Comparison of ENCODE assay signal across 11 cellular contexts in genomic region chr2:83817511-83817910, GRCh38.
A peak's percentile ranks its signal among the peaks of the same experiment; 100 is the strongest.
DNase-seq lines count a peak whose midpoint lies in the region; ATAC-seq and TF ChIP-seq lines count a peak whose summit lies in the region.
"Had no signal": no experiment of that assay in that cellular context is flagged by ENCODE, and none has a peak within 500 bp of the region (broad histone marks: within the 10 kb centered on the region; RNA-seq: fewer than 3 reads in every experiment).

No MANE protein-coding gene starts in this region.

- CTCF ChIA-PET in A673 (lab: Charles Lee) (no interaction called here), Panc1 (lab: Charles Lee) (interaction anchor here (0.7 kb wide), 1 partner anchor 191 kb away, joined by 6 read pairs; no protein-coding TSS in a partner anchor)

- H3K27me3 ChIP-seq in A673 (replicated peaks; ENCODE audit: insufficient read depth, low read depth, low read length, poor library complexity) (no peaks in the 10 kb centered on the region), Panc1 (ENCODE audit: control insufficient read depth, insufficient read depth, low read length) (no peaks in the 10 kb centered on the region), right atrium auricular region (no peaks in the 10 kb centered on the region)

- no TSS peak for BruUV-seq in A673 (replicated peaks; lab: Mats Ljungman, UMichigan)
- no TSS peak for BruUV-seq in Panc1 (replicated peaks; lab: Mats Ljungman, UMichigan)

- H3K36me3 ChIP-seq in A673 (ENCODE audit: insufficient read depth, low read length, poor library complexity, severe bottlenecking): no peaks in the 10 kb centered on the region
- H3K36me3 ChIP-seq in Panc1 (ENCODE audit: control insufficient read depth, insufficient read depth, low read length): no peaks in the 10 kb centered on the region
- H3K36me3 ChIP-seq in right atrium auricular region: no peaks in the 10 kb centered on the region

- intact Hi-C loops in A673 (cut with micrococcal nuclease; ENCODE audit: unreplicated experiment) (no loop called here), Panc1 (cut with micrococcal nuclease; ENCODE audit: unreplicated experiment) (no loop called here)

- POLR2A ChIA-PET in A673 (lab: Charles Lee; ENCODE audit: low non-redundant PET): no interaction called here
- POLR2A ChIA-PET in Panc1 (lab: Charles Lee): no interaction called here

- H3K27ac ChIP-seq in A673 (ENCODE audit: low read depth, low read length, poor library complexity, severe bottlenecking) (no peak overlapping the region), Panc1 (ENCODE audit: low read length) (no peak overlapping the region), right atrium auricular region (no peak overlapping the region)

- H3K9me3 ChIP-seq in A673 (ENCODE audit: low read depth, low read length, poor library complexity, severe bottlenecking) (no peaks in the 10 kb centered on the region), Panc1 (ENCODE audit: control insufficient read depth, insufficient read depth, low read depth, low read length) (no peaks in the 10 kb centered on the region), right atrium auricular region (no peaks in the 10 kb centered on the region)

- DNase-seq in A673 (ENCODE audit: low spot score): no peak
- DNase-seq in Panc1 (ENCODE audit: low read depth, low spot score): no peak
- peak in 1 of 2 donors; percentile 2 for DNase-seq in foreskin fibroblast
- DNase-seq in NCI-H2171 treated with DMSO at 0.1 percent for 48 hours (lab: John Stamatoyannopoulos, UW): no peak
- DNase-seq in right atrium auricular region (ENCODE audit: low spot score): no peak
- no peak for DNase-seq in central memory CD4-positive, alpha-beta T cell
- DNase-seq: Right ventricle myocardium superior had no signal

- TF ChIP-seq CTCF in A673 (conservative IDR thresholded peaks at IDR 0.05; ENCODE audit: low read depth, low read length): 0 out of 2 replicates have a peak, but pooled peaks have one; percentile 27
- TF ChIP-seq CTCF in Panc1 (IDR thresholded peaks at IDR 0.05): peak; percentile 27; the same call in 1 of the 2 replicates
- TF ChIP-seq CTCF in foreskin fibroblast (IDR thresholded peaks at IDR 0.05; ENCODE audit: low read depth, low read length): peak; percentile 10
- no peak for TF ChIP-seq CTCF in right atrium auricular region (IDR thresholded peaks at IDR 0.05)

- in situ Hi-C loops in Panc1 (cut with HindIII; ENCODE audit: low pct_unique_long_range_greater_than_20kb, low sequenced_read_pairs): no loop called here

- ATAC-seq in GM18867 (IDR thresholded peaks at IDR 0.05; ENCODE audit: unreplicated experiment) (peak; percentile 69), Panc1 (no peak), GM21423 (IDR thresholded peaks at IDR 0.05; ENCODE audit: unreplicated experiment) (no peak)
- ATAC-seq: esophagus mucosa, sciatic nerve had no signal

- no peak overlapping the region for H3K4me3 ChIP-seq in A673 (ENCODE audit: low read depth, low read length, poor library complexity, severe bottlenecking)
- no peak overlapping the region for H3K4me3 ChIP-seq in Panc1 (ENCODE audit: low read depth in 2 of 2, low read length in 2 of 2)
- no peak overlapping the region for H3K4me3 ChIP-seq in foreskin fibroblast (ENCODE audit: low read depth in 1 of 2, low read length in 2 of 2)
- no peak overlapping the region for H3K4me3 ChIP-seq in right atrium auricular region

- H3K4me1 ChIP-seq in A673 (ENCODE audit: insufficient read depth, low read length, poor library complexity, severe bottlenecking) (no peaks in the 10 kb centered on the region), Panc1 (ENCODE audit: control insufficient read depth, insufficient read depth, low read length) (no peaks in the 10 kb centered on the region), right atrium auricular region (no peaks in the 10 kb centered on the region)

Comparison
In these comparisons a context has a peak if more than half of its experiments do, and no peak if none do; other contexts are left out.
1. CTCF ChIP-seq: peak in A673 (single experiment), Panc1 (single experiment) and foreskin fibroblast (single experiment); none in right atrium auricular region (0 of 2).